In the genomic region with DNA sequence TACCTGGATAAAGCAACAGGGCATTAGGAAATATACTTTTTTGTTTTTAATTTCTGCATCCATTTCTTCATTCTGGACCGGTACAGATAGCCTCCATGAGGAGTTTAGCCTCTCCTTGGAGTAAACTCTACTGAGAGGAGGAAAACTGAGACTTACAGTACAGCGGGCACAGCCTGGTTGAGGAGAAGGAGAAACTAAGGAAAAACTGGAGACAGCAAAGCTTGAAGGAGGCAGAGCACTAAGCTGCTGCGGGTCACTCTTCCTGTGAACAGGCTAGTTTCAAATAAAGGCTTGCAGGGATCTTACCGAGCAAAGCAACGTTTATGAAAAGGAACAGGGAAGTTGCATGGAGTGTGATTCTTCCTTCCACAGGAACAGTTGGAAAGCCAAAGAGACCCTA, we compare ENCODE assay signal across 1 cellular context.
TF ChIP-seq lines count a peak whose summit lies in the region.

No MANE protein-coding gene starts in this region.

TF ChIP-seq in H1, 55 proteins besides CTCF, POLR2A, EP300 and RAD21:
- TF ChIP-seq CBX8 (IDR thresholded peaks at IDR 0.05; ENCODE audit: borderline replicate concordance, low read depth, low read length) (no peak), CTBP2 (IDR thresholded peaks at IDR 0.05; ENCODE audit: borderline replicate concordance, insufficient read depth, insufficient read length, low read length) (no peak), TAF7 (optimal IDR thresholded peaks at IDR 0.05; ENCODE audit: borderline replicate concordance, low read depth, low read length) (peak; percentile 60)
